2 cellular contexts compared by ENCODE assay signal in genomic region chr9:129898205-129898604, GRCh38.
TF ChIP-seq lines count a peak whose summit lies in the region.

No MANE protein-coding gene starts in this region.

TF ChIP-seq in HCT116, 20 proteins besides CTCF, POLR2A, EP300 and RAD21:
- TF ChIP-seq JUND (IDR thresholded peaks at IDR 0.05), result no peak
- no peak for TF ChIP-seq SIN3A (IDR thresholded peaks at IDR 0.05; ENCODE audit: low read depth)
- no peak for TF ChIP-seq CBX3 (IDR thresholded peaks at IDR 0.05; ENCODE audit: low read depth)
- TF ChIP-seq ELF1 (IDR thresholded peaks at IDR 0.05; ENCODE audit: borderline replicate concordance, low read depth), result no peak
- no peak for TF ChIP-seq POLR2AphosphoS5 (IDR thresholded peaks at IDR 0.05; ENCODE audit: low read depth, low read length)
- no peak for TF ChIP-seq SP1 (IDR thresholded peaks at IDR 0.05; ENCODE audit: low read depth)
- TF ChIP-seq YY1 (IDR thresholded peaks at IDR 0.05; ENCODE audit: extremely low read depth, insufficient replicate concordance, low read depth, low read length), result no peak
- TF ChIP-seq ZFX (IDR thresholded peaks at IDR 0.05), result no peak
- no peak for TF ChIP-seq FOSL1 (IDR thresholded peaks at IDR 0.05; ENCODE audit: low read depth)
- TF ChIP-seq EZH2 (IDR thresholded peaks at IDR 0.05), result no peak

TF ChIP-seq in K562, 482 proteins besides CTCF, POLR2A, EP300 and RAD21:
- TF ChIP-seq, protein P1, sequence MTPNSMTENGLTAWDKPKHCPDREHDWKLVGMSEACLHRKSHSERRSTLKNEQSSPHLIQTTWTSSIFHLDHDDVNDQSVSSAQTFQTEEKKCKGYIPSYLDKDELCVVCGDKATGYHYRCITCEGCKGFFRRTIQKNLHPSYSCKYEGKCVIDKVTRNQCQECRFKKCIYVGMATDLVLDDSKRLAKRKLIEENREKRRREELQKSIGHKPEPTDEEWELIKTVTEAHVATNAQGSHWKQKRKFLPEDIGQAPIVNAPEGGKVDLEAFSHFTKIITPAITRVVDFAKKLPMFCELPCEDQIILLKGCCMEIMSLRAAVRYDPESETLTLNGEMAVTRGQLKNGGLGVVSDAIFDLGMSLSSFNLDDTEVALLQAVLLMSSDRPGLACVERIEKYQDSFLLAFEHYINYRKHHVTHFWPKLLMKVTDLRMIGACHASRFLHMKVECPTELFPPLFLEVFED (CRISPR knock-in tag; conservative IDR thresholded peaks at IDR 0.05), result 0 out of 2 replicates have a peak, but pooled peaks have one; percentile 32
- TF ChIP-seq ATF7 (IDR thresholded peaks at IDR 0.05) (peak; percentile 70; the same call in 1 of the 2 replicates), JUND (IDR thresholded peaks at IDR 0.05; ENCODE audit: borderline replicate concordance, low read depth, low read length) (0 out of 2 replicates have a peak, but pooled peaks have one; percentile 9), JUND (tag; IDR thresholded peaks at IDR 0.05; ENCODE audit: borderline replicate concordance, low read depth, low read length) (peak; percentile 23; the same call in 1 of the 3 replicates), GATA2 (CRISPR knock-in tag; IDR thresholded peaks at IDR 0.05) (no peak), HBP1 (CRISPR knock-in tag; IDR thresholded peaks at IDR 0.05) (0 out of 2 replicates have a peak, but pooled peaks have one; percentile 20), RBM25 (IDR thresholded peaks at IDR 0.05; ENCODE audit: low read depth, low read length, severe bottlenecking) (no peak), ZNF507 (tag; conservative IDR thresholded peaks at IDR 0.05) (no peak)
